ENCODE assay signal across 25 cellular contexts in genomic region chr4:151862766-151863165, GRCh38.
DNase-seq lines count a peak whose midpoint lies in the region; ATAC-seq, FAIRE-seq and TF ChIP-seq lines count a peak whose summit lies in the region.
"Had no signal": no experiment of that assay in that cellular context is flagged by ENCODE, and none has a peak within 500 bp of the region (broad histone marks: within the 10 kb centered on the region; RNA-seq: fewer than 3 reads in every experiment).

No MANE protein-coding gene starts in this region.

- H3K4me1 Mint-ChIP-seq in progenitor cell of endocrine pancreas (ENCODE audit: low read depth) = no peaks in the 10 kb centered on the region

- ATAC-seq in A549 = peak; percentile 44 to 71; a peak in 5 of 6 replicates
- ATAC-seq in RWPE2 (ENCODE audit: low read depth) = peak; percentile 83
- no peak for ATAC-seq in right lobe of liver
- ATAC-seq: Right ventricle myocardium inferior had no signal

- H3K27ac ChIP-seq in A549 (no peak overlapping the region), RWPE2 (ENCODE audit: poor library complexity, severe bottlenecking) (no peak overlapping the region), right lobe of liver (no peak overlapping the region)

- no peaks in the 10 kb centered on the region for H3K36me3 ChIP-seq in RWPE2 (ENCODE audit: low read depth)
- H3K36me3 ChIP-seq in right lobe of liver = no peaks in the 10 kb centered on the region

- no peak overlapping the region for H3K27ac Mint-ChIP-seq in progenitor cell of endocrine pancreas
- H3K27ac Mint-ChIP-seq: activated T-helper 2 cell treated with anti-CD3 and anti-CD28 coated beads, Interferon-gamma antibody, Interleukin-2, Interleukin-4, amounts not matched to agents 10 μg/mL and 5 μg/mL and 100 μg/mL, durations not matched to agents 14 hours and 24 hours and 36 hours; CD14-positive monocyte; dendritic cell treated with granulocyte-macrophage colony-stimulating factor and Interleukin-4, amounts not matched to agents 40 ng/mL and 50 ng/mL, for 4 days had no signal

- no peak for TF ChIP-seq EP300 in A549 (IDR thresholded peaks at IDR 0.05)

- no peaks in the 10 kb centered on the region for H3K36me3 Mint-ChIP-seq in progenitor cell of endocrine pancreas (ENCODE audit: insufficient read depth)
- H3K36me3 Mint-ChIP-seq: CD14-positive monocyte had no signal

- CTCF ChIA-PET in A549 (lab: Yijun Ruan, JAX) = interaction anchor here (1.1 kb wide), 1 partner anchor 13 kb away, joined by 3 read pairs; no protein-coding TSS in a partner anchor

- H3K9me3 ChIP-seq in A549 = no peaks in the 10 kb centered on the region
- no peaks in the 10 kb centered on the region for H3K9me3 ChIP-seq in RWPE2 (ENCODE audit: severe bottlenecking)
- H3K9me3 ChIP-seq in right lobe of liver = no peaks in the 10 kb centered on the region

- TF ChIP-seq RAD21 in A549 (conservative IDR thresholded peaks at IDR 0.05 in 1 of 2, IDR thresholded peaks at IDR 0.05 in 1 of 2) = no peak

- H3K27me3 ChIP-seq in RWPE2 (ENCODE audit: insufficient read depth, poor library complexity, severe bottlenecking) (no peaks in the 10 kb centered on the region), right lobe of liver (no peaks in the 10 kb centered on the region)

- H3K27me3 Mint-ChIP-seq in progenitor cell of endocrine pancreas = peaks cover 34% of the 10 kb centered on the region

- no peak for FAIRE-seq in A549 (lab: Jason Lieb, UNC)
- FAIRE-seq: A204.1 had no signal

- TF ChIP-seq POLR2A in A549 (IDR thresholded peaks at IDR 0.05; ENCODE audit: low read length) (no peak), erythroblast (IDR thresholded peaks at IDR 0.05; ENCODE audit: low read length) (no peak), right lobe of liver (IDR thresholded peaks at IDR 0.05) (no peak)

- WGBS in A549 (ENCODE audit: missing lambda C conversion rate) = 37% methylated on average over 5 of the region's 7 CpGs
- 63% methylated on average over 4 of the region's 7 CpGs for WGBS in right lobe of liver (ENCODE audit: insufficient coverage, low coverage, low lambda C conversion rate, missing lambda C conversion rate)

- POLR2A ChIA-PET in A549 (lab: Yijun Ruan, JAX) = no interaction called here

- DNase-seq in A549 (ENCODE audit: low read depth in 1 of 2, low spot score in 1 of 2) (peak in 1 of 2 experiments; percentile 42), HS-27A (ENCODE audit: low read depth) (peak; percentile 12), RWPE2 (ENCODE audit: low spot score) (no peak), foreskin fibroblast (peak; percentile 8 to 19), erythroblast (lab: John Stamatoyannopoulos, UW) (no peak), progenitor cell of endocrine pancreas (ENCODE audit: low spot score, unreplicated experiment) (no peak), right lobe of liver (no peak)
- no peak for DNase-seq in activated naive CD4-positive, alpha-beta T cell treated with anti-CD3 and anti-CD28 coated beads, Interleukin-2, amount 50 U/mL, for 16 hours
- DNase-seq: activated CD4-positive, alpha-beta T cell treated with anti-CD3 and anti-CD28 coated beads for 48 hours; DMS 273 treated with DMSO at 0.1 percent for 48 hours; foreskin melanocyte; GF-D8; hypothalamus; islet precursor cell; NCI-H1417 treated with DMSO at 0.1 percent for 48 hours; NCI-H524; nucleus accumbens; retina; stimulated activated CD8-positive, alpha-beta memory T cell treated with anti-CD3 and anti-CD28 coated beads, Interleukin-4, amount 100 ng/mL, for 48 hours; SW 1271 had no signal

- H3K9me3 Mint-ChIP-seq in progenitor cell of endocrine pancreas (ENCODE audit: low read depth) = peaks cover under 1% of the 10 kb centered on the region

- TF ChIP-seq CTCF in A549 (IDR thresholded peaks at IDR 0.05) (no peak), RWPE2 (IDR thresholded peaks at IDR 0.05; ENCODE audit: poor library complexity, severe bottlenecking) (no peak), foreskin fibroblast (IDR thresholded peaks at IDR 0.05; ENCODE audit: low read depth, low read length) (no peak), progenitor cell of endocrine pancreas (IDR thresholded peaks at IDR 0.05; ENCODE audit: unreplicated experiment) (no peak), right lobe of liver (IDR thresholded peaks at IDR 0.05) (no peak)

- no peak overlapping the region for H3K4me3 Mint-ChIP-seq in progenitor cell of endocrine pancreas (ENCODE audit: low read depth)
- H3K4me3 Mint-ChIP-seq: CD14-positive monocyte; dendritic cell treated with granulocyte-macrophage colony-stimulating factor and Interleukin-4, amounts not matched to agents 40 ng/mL and 50 ng/mL, for 4 days had no signal

- no peak overlapping the region for H3K4me2 ChIP-seq in A549

- H3K4me3 ChIP-seq in A549 (no peak overlapping the region), RWPE2 (ENCODE audit: severe bottlenecking) (no peak overlapping the region), foreskin fibroblast (ENCODE audit: low read depth in 1 of 2, low read length in 2 of 2) (no peak overlapping the region), right lobe of liver (no peak overlapping the region)

- no peaks in the 10 kb centered on the region for H3K4me1 ChIP-seq in A549
- H3K4me1 ChIP-seq in RWPE2 (ENCODE audit: insufficient read depth, poor library complexity, severe bottlenecking) = no peaks in the 10 kb centered on the region
- H3K4me1 ChIP-seq in right lobe of liver = no peaks in the 10 kb centered on the region

- intact Hi-C loops in right lobe of liver (cut with DNase I) = no loop called here

TF ChIP-seq in A549, 52 proteins besides CTCF, POLR2A, EP300 and RAD21:
- TF ChIP-seq ZNF302 (CRISPR knock-in tag; IDR thresholded peaks at IDR 0.05) = no peak
- no peak for TF ChIP-seq HEYL (CRISPR knock-in tag; IDR thresholded peaks at IDR 0.05)
- TF ChIP-seq, protein P1, sequence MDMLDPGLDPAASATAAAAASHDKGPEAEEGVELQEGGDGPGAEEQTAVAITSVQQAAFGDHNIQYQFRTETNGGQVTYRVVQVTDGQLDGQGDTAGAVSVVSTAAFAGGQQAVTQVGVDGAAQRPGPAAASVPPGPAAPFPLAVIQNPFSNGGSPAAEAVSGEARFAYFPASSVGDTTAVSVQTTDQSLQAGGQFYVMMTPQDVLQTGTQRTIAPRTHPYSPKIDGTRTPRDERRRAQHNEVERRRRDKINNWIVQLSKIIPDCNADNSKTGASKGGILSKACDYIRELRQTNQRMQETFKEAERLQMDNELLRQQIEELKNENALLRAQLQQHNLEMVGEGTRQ (IDR thresholded peaks at IDR 0.05) = peak; percentile 34; the same call in 1 of the 2 replicates
TF ChIP-seq in A549: peak in this region for 1.

Comparison
In these comparisons a context has a peak if more than half of its experiments do, and no peak if none do; other contexts are left out.
1. ATAC-seq: peak in A549 (2 of 2) and RWPE2 (single experiment); none in right lobe of liver (0 of 4).
2. DNase-seq: peak in HS-27A (single experiment) and foreskin fibroblast (2 of 2); none in RWPE2 (single experiment), erythroblast (0 of 2), activated naive CD4-positive, alpha-beta T cell treated with anti-CD3 and anti-CD28 coated beads, Interleukin-2, amount 50 U/mL, for 16 hours (single experiment), progenitor cell of endocrine pancreas (single experiment) and right lobe of liver (0 of 3).